2 cellular contexts compared by ENCODE assay signal in genomic region chr1:82795503-82796149, GRCh38.
TF ChIP-seq lines count a peak whose summit lies in the region.

No MANE protein-coding gene starts in this region.

TF ChIP-seq in SK-N-SH, 30 proteins besides CTCF, POLR2A, EP300 and RAD21 (continued from another document):
- TF ChIP-seq FOSL2 (IDR thresholded peaks at IDR 0.05; ENCODE audit: borderline replicate concordance, low read depth) = no peak
- no peak for TF ChIP-seq MEF2A (IDR thresholded peaks at IDR 0.05; ENCODE audit: borderline replicate concordance, low read depth)
- no peak for TF ChIP-seq RXRA (IDR thresholded peaks at IDR 0.05; ENCODE audit: borderline replicate concordance, low read depth)
- TF ChIP-seq TCF12 (IDR thresholded peaks at IDR 0.05) = no peak
- no peak for TF ChIP-seq TAF1 (IDR thresholded peaks at IDR 0.05; ENCODE audit: borderline replicate concordance, low read depth, low read length)
- TF ChIP-seq, protein P1, sequence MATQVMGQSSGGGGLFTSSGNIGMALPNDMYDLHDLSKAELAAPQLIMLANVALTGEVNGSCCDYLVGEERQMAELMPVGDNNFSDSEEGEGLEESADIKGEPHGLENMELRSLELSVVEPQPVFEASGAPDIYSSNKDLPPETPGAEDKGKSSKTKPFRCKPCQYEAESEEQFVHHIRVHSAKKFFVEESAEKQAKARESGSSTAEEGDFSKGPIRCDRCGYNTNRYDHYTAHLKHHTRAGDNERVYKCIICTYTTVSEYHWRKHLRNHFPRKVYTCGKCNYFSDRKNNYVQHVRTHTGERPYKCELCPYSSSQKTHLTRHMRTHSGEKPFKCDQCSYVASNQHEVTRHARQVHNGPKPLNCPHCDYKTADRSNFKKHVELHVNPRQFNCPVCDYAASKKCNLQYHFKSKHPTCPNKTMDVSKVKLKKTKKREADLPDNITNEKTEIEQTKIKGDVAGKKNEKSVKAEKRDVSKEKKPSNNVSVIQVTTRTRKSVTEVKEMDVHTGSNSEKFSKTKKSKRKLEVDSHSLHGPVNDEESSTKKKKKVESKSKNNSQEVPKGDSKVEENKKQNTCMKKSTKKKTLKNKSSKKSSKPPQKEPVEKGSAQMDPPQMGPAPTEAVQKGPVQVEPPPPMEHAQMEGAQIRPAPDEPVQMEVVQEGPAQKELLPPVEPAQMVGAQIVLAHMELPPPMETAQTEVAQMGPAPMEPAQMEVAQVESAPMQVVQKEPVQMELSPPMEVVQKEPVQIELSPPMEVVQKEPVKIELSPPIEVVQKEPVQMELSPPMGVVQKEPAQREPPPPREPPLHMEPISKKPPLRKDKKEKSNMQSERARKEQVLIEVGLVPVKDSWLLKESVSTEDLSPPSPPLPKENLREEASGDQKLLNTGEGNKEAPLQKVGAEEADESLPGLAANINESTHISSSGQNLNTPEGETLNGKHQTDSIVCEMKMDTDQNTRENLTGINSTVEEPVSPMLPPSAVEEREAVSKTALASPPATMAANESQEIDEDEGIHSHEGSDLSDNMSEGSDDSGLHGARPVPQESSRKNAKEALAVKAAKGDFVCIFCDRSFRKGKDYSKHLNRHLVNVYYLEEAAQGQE (IDR thresholded peaks at IDR 0.05; ENCODE audit: low read depth, low read length) = no peak
- no peak for TF ChIP-seq POLR2AphosphoS5 (IDR thresholded peaks at IDR 0.05; ENCODE audit: low read depth, low read length)
- TF ChIP-seq, protein P2, sequence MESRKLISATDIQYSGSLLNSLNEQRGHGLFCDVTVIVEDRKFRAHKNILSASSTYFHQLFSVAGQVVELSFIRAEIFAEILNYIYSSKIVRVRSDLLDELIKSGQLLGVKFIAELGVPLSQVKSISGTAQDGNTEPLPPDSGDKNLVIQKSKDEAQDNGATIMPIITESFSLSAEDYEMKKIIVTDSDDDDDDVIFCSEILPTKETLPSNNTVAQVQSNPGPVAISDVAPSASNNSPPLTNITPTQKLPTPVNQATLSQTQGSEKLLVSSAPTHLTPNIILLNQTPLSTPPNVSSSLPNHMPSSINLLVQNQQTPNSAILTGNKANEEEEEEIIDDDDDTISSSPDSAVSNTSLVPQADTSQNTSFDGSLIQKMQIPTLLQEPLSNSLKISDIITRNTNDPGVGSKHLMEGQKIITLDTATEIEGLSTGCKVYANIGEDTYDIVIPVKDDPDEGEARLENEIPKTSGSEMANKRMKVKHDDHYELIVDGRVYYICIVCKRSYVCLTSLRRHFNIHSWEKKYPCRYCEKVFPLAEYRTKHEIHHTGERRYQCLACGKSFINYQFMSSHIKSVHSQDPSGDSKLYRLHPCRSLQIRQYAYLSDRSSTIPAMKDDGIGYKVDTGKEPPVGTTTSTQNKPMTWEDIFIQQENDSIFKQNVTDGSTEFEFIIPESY (IDR thresholded peaks at IDR 0.05; ENCODE audit: borderline replicate concordance, low read depth) = no peak
- TF ChIP-seq RCOR1 (IDR thresholded peaks at IDR 0.05; ENCODE audit: low read length) = no peak
- TF ChIP-seq RFX5 (IDR thresholded peaks at IDR 0.05; ENCODE audit: low read length) = no peak
- TF ChIP-seq NRF1 (IDR thresholded peaks at IDR 0.05; ENCODE audit: low read depth, low read length) = no peak
- no peak for TF ChIP-seq FOXJ3 (CRISPR knock-in tag; IDR thresholded peaks at IDR 0.05)
- TF ChIP-seq NFIC (IDR thresholded peaks at IDR 0.05; ENCODE audit: borderline replicate concordance) = no peak
- TF ChIP-seq EZH2phosphoT487 (IDR thresholded peaks at IDR 0.05; ENCODE audit: borderline replicate concordance, low read depth) = no peak

TF ChIP-seq in SK-N-SH treated with all-trans-retinoic acid at 6 μM for 48 hours, 23 proteins besides CTCF, POLR2A, EP300 and RAD21 (continued from another document):
- TF ChIP-seq, protein P3, sequence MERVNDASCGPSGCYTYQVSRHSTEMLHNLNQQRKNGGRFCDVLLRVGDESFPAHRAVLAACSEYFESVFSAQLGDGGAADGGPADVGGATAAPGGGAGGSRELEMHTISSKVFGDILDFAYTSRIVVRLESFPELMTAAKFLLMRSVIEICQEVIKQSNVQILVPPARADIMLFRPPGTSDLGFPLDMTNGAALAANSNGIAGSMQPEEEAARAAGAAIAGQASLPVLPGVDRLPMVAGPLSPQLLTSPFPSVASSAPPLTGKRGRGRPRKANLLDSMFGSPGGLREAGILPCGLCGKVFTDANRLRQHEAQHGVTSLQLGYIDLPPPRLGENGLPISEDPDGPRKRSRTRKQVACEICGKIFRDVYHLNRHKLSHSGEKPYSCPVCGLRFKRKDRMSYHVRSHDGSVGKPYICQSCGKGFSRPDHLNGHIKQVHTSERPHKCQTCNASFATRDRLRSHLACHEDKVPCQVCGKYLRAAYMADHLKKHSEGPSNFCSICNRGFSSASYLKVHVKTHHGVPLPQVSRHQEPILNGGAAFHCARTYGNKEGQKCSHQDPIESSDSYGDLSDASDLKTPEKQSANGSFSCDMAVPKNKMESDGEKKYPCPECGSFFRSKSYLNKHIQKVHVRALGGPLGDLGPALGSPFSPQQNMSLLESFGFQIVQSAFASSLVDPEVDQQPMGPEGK (CRISPR knock-in tag; IDR thresholded peaks at IDR 0.05; ENCODE audit: borderline replicate concordance) = no peak
- no peak for TF ChIP-seq ZC3H10 (CRISPR knock-in tag; IDR thresholded peaks at IDR 0.05)
- TF ChIP-seq, protein P4, sequence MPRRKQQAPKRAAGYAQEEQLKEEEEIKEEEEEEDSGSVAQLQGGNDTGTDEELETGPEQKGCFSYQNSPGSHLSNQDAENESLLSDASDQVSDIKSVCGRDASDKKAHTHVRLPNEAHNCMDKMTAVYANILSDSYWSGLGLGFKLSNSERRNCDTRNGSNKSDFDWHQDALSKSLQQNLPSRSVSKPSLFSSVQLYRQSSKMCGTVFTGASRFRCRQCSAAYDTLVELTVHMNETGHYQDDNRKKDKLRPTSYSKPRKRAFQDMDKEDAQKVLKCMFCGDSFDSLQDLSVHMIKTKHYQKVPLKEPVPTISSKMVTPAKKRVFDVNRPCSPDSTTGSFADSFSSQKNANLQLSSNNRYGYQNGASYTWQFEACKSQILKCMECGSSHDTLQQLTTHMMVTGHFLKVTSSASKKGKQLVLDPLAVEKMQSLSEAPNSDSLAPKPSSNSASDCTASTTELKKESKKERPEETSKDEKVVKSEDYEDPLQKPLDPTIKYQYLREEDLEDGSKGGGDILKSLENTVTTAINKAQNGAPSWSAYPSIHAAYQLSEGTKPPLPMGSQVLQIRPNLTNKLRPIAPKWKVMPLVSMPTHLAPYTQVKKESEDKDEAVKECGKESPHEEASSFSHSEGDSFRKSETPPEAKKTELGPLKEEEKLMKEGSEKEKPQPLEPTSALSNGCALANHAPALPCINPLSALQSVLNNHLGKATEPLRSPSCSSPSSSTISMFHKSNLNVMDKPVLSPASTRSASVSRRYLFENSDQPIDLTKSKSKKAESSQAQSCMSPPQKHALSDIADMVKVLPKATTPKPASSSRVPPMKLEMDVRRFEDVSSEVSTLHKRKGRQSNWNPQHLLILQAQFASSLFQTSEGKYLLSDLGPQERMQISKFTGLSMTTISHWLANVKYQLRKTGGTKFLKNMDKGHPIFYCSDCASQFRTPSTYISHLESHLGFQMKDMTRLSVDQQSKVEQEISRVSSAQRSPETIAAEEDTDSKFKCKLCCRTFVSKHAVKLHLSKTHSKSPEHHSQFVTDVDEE (CRISPR knock-in tag; IDR thresholded peaks at IDR 0.05) = no peak
